ENCODE assay signal across 9 cellular contexts in the genomic region with DNA sequence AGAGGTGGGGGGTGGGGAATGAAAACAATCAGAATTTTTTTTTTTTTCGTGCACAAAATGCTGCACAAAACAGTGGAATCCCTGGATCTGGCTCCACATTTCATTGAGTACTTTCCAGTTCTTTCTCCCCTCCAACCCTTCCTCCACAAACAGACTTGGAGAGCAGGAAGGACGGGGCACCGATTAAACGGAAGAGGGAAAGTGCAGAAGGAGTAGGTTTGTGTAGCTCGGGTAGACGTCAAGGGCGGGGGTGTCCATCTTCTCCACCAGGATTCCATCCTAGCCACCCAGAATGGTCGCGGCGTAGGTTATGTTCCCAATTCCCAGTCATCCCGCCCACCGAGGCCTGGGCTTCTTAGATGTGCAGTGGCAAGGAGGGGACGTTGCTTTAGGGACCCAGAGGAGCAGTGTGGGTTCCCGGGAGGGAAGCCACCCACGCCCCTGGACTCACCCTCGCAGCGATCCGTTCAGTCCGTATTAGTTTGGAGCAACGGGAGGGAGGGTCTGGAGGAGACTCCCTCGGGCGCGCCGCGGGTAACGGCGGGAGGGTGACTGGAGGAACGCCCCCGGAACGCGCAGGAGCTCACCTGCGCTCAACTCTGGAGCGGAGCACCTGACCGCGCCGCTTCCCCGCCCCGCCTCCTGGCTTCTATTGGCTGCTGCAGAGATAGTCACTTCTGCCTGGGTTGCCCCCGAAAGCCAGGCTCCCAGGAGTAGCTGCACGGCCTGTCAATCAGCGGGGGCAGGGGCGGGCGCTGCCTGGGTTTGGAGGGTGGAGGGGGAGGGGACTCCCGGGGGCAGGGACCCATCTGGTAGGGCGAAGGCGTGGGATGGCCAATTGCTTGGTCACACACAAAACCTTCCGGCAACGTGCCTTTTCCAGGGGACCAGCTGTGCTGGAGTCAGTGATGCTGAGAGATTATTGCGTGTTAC. TPM values are rescaled to one million over a fixed set of nuclear protein-coding genes. Genes with fewer than 3 reads are reported as not detected.
DNase-seq lines count a peak whose midpoint lies in the region; ATAC-seq, FAIRE-seq and TF ChIP-seq lines count a peak whose summit lies in the region.
"Had no signal": no experiment of that assay in that cellular context is flagged by ENCODE, and none has a peak within 500 bp of the region (broad histone marks: within the 10 kb centered on the region; RNA-seq: fewer than 3 reads in every experiment).

A gene with protein sequence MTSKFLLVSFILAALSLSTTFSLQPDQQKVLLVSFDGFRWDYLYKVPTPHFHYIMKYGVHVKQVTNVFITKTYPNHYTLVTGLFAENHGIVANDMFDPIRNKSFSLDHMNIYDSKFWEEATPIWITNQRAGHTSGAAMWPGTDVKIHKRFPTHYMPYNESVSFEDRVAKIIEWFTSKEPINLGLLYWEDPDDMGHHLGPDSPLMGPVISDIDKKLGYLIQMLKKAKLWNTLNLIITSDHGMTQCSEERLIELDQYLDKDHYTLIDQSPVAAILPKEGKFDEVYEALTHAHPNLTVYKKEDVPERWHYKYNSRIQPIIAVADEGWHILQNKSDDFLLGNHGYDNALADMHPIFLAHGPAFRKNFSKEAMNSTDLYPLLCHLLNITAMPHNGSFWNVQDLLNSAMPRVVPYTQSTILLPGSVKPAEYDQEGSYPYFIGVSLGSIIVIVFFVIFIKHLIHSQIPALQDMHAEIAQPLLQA (minus strand): TSS at position 624 of the 933 bp plus-strand sequence. CDS start 2,718 bp downstream, outside the sequence.

- H3K79me2 ChIP-seq in DOHH2 (ENCODE audit: control insufficient read depth, low read length) (no peaks in the 10 kb centered on the region), K562 (ENCODE audit: control insufficient read depth, insufficient read depth, low read length) (no peaks in the 10 kb centered on the region)

- ATAC-seq in GM21737 (IDR thresholded peaks at IDR 0.05; ENCODE audit: unreplicated experiment) (peak; percentile 86), K562 (peak; percentile 85)

- TF ChIP-seq RAD21 in K562 (CRISPR knock-in tag; conservative IDR thresholded peaks at IDR 0.05 in 1 of 2, IDR thresholded peaks at IDR 0.05 in 1 of 2) = no peak

- peak within 1 kb of the TSS; percentile 78 for H3K4me2 ChIP-seq in DOHH2 (ENCODE audit: low read length)
- H3K4me2 ChIP-seq in K562 (ENCODE audit: insufficient read depth, low read length) = no peak within 1 kb of the TSS; the same call in 1 of the 2 replicates

- no peak for TF ChIP-seq POLR2A in K562 (conservative IDR thresholded peaks at IDR 0.05)

- no peak within 1 kb of the TSS for H3K9ac ChIP-seq in K562 (ENCODE audit: insufficient read depth in 1 of 2, low read depth in 2 of 2, low read length in 2 of 2)
- peak within 1 kb of the TSS; percentile 88 for H3K9ac ChIP-seq in iPS-20b (ENCODE audit: low read depth, low read length)

- no peak for TF ChIP-seq EP300 in K562 (IDR thresholded peaks at IDR 0.05; ENCODE audit: low read length)

- FAIRE-seq in K562 (lab: Jason Lieb, UNC) = no peak
- FAIRE-seq: colon had no signal

- POLR2A ChIA-PET in K562 (lab: Yijun Ruan, JAX) = no interaction called here

- H3K9me1 ChIP-seq in K562 (ENCODE audit: control insufficient read depth, insufficient read depth, low read length) = no peaks in the 10 kb centered on the region

- in situ Hi-C loops in K562 (cut with MboI) = no loop called here

- no TSS peak for BruUV-seq in K562 (replicated peaks; lab: Mats Ljungman, UMichigan)

- under 1% methylated on average over 39 of the region's 49 CpGs for WGBS in K562 (ENCODE audit: insufficient coverage, low coverage, missing lambda C conversion rate)

- peaks cover 8% of the 10 kb centered on the region for H3K4me1 ChIP-seq in DOHH2 (ENCODE audit: control insufficient read depth, low read length)
- peaks cover 0 to 5% of the 10 kb centered on the region in 2 experiments; a peak in 2 of 5 replicates for H3K4me1 ChIP-seq in K562 (replicated peaks in 1 of 2; ENCODE audit: control insufficient read depth in 2 of 2, insufficient read depth in 2 of 2, low read length in 2 of 2)
- H3K4me1 ChIP-seq in iPS-20b (ENCODE audit: insufficient read depth, low read length) = 0 out of 2 replicates have a peak, but pooled peaks cover 4% of the 10 kb centered on the region

- H4K20me1 ChIP-seq in DOHH2 (ENCODE audit: control insufficient read depth, insufficient read depth, low read depth, low read length) (no peaks in the 10 kb centered on the region), K562 (replicated peaks; ENCODE audit: control insufficient read depth, insufficient read depth, low read length) (no peaks in the 10 kb centered on the region)

- no peaks in the 10 kb centered on the region for H3K36me3 ChIP-seq in DOHH2 (ENCODE audit: control insufficient read depth, low read length)
- H3K36me3 ChIP-seq in K562 (ENCODE audit: control insufficient read depth, insufficient read depth, low read length) = no peaks in the 10 kb centered on the region
- H3K36me3 ChIP-seq in iPS-20b (ENCODE audit: insufficient read depth, low read depth, low read length) = peaks cover 23% of the 10 kb centered on the region; the same call in 1 of the 2 replicates

- H3K27ac ChIP-seq in DOHH2 (ENCODE audit: low read depth, low read length) (no peak within 1 kb of the TSS), K562 (ENCODE audit: extremely low read depth, low read depth, low read length) (no peak within 1 kb of the TSS), iPS-20b (ENCODE audit: low read length) (peak within 1 kb of the TSS; percentile 30)

- H3K27me3 ChIP-seq in DOHH2 (ENCODE audit: control insufficient read depth, low read length) = peaks cover 3% of the 10 kb centered on the region; the same call in 1 of the 2 replicates
- H3K27me3 ChIP-seq in K562 (ENCODE audit: control insufficient read depth in 2 of 2, insufficient read depth in 2 of 2, low read length in 2 of 2) = peaks cover 3 to 7% of the 10 kb centered on the region in 2 experiments; a peak in 1 of 5 replicates
- no peaks in the 10 kb centered on the region for H3K27me3 ChIP-seq in iPS-20b (ENCODE audit: insufficient read depth, low read length)

- no peaks in the 10 kb centered on the region for H3K9me2 ChIP-seq in DOHH2 (replicated peaks; ENCODE audit: control insufficient read depth, low read length)

- intact Hi-C loops in K562 (cut with micrococcal nuclease) = no loop called here

- H3K4me3 ChIP-seq in DOHH2 (ENCODE audit: low read length) (peak within 1 kb of the TSS; percentile 81), K562 (no peak within 1 kb of the TSS), iPS-20b (ENCODE audit: low read length) (peak within 1 kb of the TSS; percentile 94), skeletal muscle cell (ENCODE audit: low read depth, low read length) (peak within 1 kb of the TSS; percentile 60)

- no peaks in the 10 kb centered on the region for H3F3A ChIP-seq in DOHH2 (ENCODE audit: control insufficient read depth, insufficient read depth)

- peak; percentile 88 for DNase-seq in LoVo (ENCODE audit: low spot score)
- DNase-seq in T-helper 2 cell = peak; percentile 11 to 73 (median 31)
- DNase-seq in K562 (ENCODE audit: extremely low read depth in 1 of 4, low spot score in 3 of 4) = peak; percentile 12 to 37 (median 22)
- DNase-seq in skeletal muscle cell (ENCODE audit: low read depth) = no peak
- DNase-seq in NCI-H1694 (lab: John Stamatoyannopoulos, UW) = no peak

- H3K9me3 ChIP-seq in DOHH2 (ENCODE audit: control insufficient read depth, insufficient read depth, low read length) = no peaks in the 10 kb centered on the region
- H3K9me3 ChIP-seq in K562 (replicated peaks; ENCODE audit: control insufficient read depth, insufficient read depth, low read depth, low read length) = no peaks in the 10 kb centered on the region
- no peaks in the 10 kb centered on the region for H3K9me3 ChIP-seq in iPS-20b (ENCODE audit: insufficient read depth, low read depth, low read length)

- no peak for TF ChIP-seq CTCF in DOHH2 (IDR thresholded peaks at IDR 0.05; ENCODE audit: low read depth, low read length, poor library complexity, severe bottlenecking)
- TF ChIP-seq CTCF in K562 (IDR thresholded peaks at IDR 0.05 in 2 of 3, conservative IDR thresholded peaks at IDR 0.05 in 1 of 3; ENCODE audit: insufficient read depth in 2 of 3, low read depth in 1 of 3, low read length in 3 of 3) = no peak

- CTCF ChIA-PET in K562 (lab: Yijun Ruan, JAX; ENCODE audit: low intra/inter-chr PET ratio) = no interaction called here

- H2AFZ ChIP-seq in K562 (ENCODE audit: low read depth, low read length) = peak within 1 kb of the TSS; percentile 27; the same call in 1 of the 2 replicates

TF ChIP-seq in K562, 482 proteins besides CTCF, POLR2A, EP300 and RAD21 (continues in another document):
- TF ChIP-seq, protein P1, sequence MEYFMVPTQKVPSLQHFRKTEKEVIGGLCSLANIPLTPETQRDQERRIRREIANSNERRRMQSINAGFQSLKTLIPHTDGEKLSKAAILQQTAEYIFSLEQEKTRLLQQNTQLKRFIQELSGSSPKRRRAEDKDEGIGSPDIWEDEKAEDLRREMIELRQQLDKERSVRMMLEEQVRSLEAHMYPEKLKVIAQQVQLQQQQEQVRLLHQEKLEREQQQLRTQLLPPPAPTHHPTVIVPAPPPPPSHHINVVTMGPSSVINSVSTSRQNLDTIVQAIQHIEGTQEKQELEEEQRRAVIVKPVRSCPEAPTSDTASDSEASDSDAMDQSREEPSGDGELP (CRISPR knock-in tag; IDR thresholded peaks at IDR 0.05; ENCODE audit: borderline replicate concordance) = no peak
- TF ChIP-seq MCM7 (IDR thresholded peaks at IDR 0.05) = no peak
- no peak for TF ChIP-seq MTF1 (CRISPR knock-in tag; IDR thresholded peaks at IDR 0.05; ENCODE audit: borderline replicate concordance)
- TF ChIP-seq ZNF12 (CRISPR knock-in tag; IDR thresholded peaks at IDR 0.05) = no peak

RNA-seq across cellular contexts. Expression of the gene that starts here (rescaled TPM):
- total RNA-seq in K562 (2011; cell fraction: chromatin; rRNA removed; ENCODE audit: low replicate concordance) = not detected in 2 replicates
- not detected in 2 replicates for total RNA-seq in K562 (2011; cell fraction: nucleolus; rRNA removed)
- not detected in 2 replicates for total RNA-seq in K562 (2011; cell fraction: nucleoplasm; rRNA removed)
- not detected in 2 replicates for total RNA-seq in K562 (2014; rRNA removed)
- not detected in 2 replicates for total RNA-seq in K562 (2014; rRNA removed; fragmentation: Illumina TruSeq; extraction: Trizol)
- not detected in 2 replicates for total RNA-seq in K562 (2015; rRNA removed; fragmentation: Illumina TruSeq; extraction: Trizol)
- total RNA-seq in K562 (2021) = not detected in 2 replicates
- polyA plus RNA-seq in K562 (2011; rRNA removed) = not detected in 2 replicates
- polyA plus RNA-seq in K562 (2011; cell fraction: cytosol; rRNA removed) = not detected in 2 replicates
- polyA plus RNA-seq in K562 (2011; cell fraction: nucleus; rRNA removed) = not detected in 2 replicates
- not detected in 2 replicates for polyA plus RNA-seq in K562 (2012)
- polyA plus RNA-seq in K562 (2014; fragmentation: Illumina TruSeq; extraction: Trizol) = not detected in 2 replicates
- polyA plus RNA-seq in K562 (2014; fragmentation: Nextera tagmentation; extraction: Ambion mirVana) = not detected
- not detected in 2 replicates for polyA plus RNA-seq in K562 (2014; rRNA removed)
- not detected in 2 replicates for polyA minus RNA-seq in K562 (2011; rRNA and poly(A)+ RNA removed)
- not detected in 2 replicates for polyA minus RNA-seq in K562 (2011; cell fraction: cytosol; rRNA and poly(A)+ RNA removed)
- polyA minus RNA-seq in K562 (2011; cell fraction: nucleus; rRNA and poly(A)+ RNA removed) = not detected in 2 replicates

Comparison
In these comparisons a context has a peak if more than half of its experiments do, and no peak if none do; other contexts are left out.
1. Peak in DNase-seq and ATAC-seq in K562; RNA of the gene not detected or under 1 TPM.
2. DNase-seq: peak in LoVo (single experiment) and T-helper 2 cell (5 of 5); none in skeletal muscle cell (single experiment) and NCI-H1694 (single experiment).